1 cellular context compared by ENCODE assay signal in genomic region chr13:98977568-98978270, GRCh38.
TF ChIP-seq lines count a peak whose summit lies in the region.

Gene DOCK9 (minus strand): TSS chr13:98978064. CDS start chr13:98977909, 155 bp downstream.

TF ChIP-seq in HEK293, 187 proteins besides CTCF, POLR2A, EP300 and RAD21 (continued from another document):
- no peak for TF ChIP-seq PATZ1 (tag by site-specific recombination; IDR thresholded peaks at IDR 0.05)
- no peak for TF ChIP-seq ZNF138 (tag by site-specific recombination; IDR thresholded peaks at IDR 0.05; ENCODE audit: borderline replicate concordance)
- no peak for TF ChIP-seq ZNF830 (tag by site-specific recombination; IDR thresholded peaks at IDR 0.05; ENCODE audit: low read depth)
- TF ChIP-seq KLF17 (tag by site-specific recombination; IDR thresholded peaks at IDR 0.05), result no peak
- TF ChIP-seq SCRT1 (tag by site-specific recombination; IDR thresholded peaks at IDR 0.05; ENCODE audit: borderline replicate concordance), result no peak
- 0 out of 2 replicates have a peak, but pooled peaks have one; percentile 12 for TF ChIP-seq IKZF3 (tag by site-specific recombination; IDR thresholded peaks at IDR 0.05)
